ENCODE assay signal across 9 cellular contexts in the genomic region with DNA sequence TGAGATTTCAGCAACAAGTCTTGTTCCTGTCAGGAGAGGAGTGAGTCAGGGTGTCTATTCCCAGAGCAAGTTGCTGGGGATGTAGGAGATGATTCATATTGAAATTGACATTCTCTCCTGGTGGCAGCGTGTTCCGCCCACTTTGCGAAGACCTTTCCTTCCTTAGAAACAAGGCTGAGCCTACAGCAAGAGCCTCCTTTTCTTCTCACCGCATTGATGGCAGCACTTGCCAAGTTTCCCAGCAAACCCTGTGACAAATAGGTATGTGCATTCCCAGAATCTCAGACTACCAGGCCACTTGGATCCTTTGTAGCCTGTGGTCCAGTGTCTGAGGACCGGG.
DNase-seq lines count a peak whose midpoint lies in the region; ATAC-seq and TF ChIP-seq lines count a peak whose summit lies in the region.
"Had no signal": no experiment of that assay in that cellular context is flagged by ENCODE, and none has a peak within 500 bp of the region (broad histone marks: within the 10 kb centered on the region; RNA-seq: fewer than 3 reads in every experiment).

No MANE protein-coding gene starts in this region.

- H3K9me3 ChIP-seq in adrenal gland (replicated peaks in 1 of 3), result no peaks in the 10 kb centered on the region
- H3K9me3 ChIP-seq in hepatocyte (ENCODE audit: low read depth), result no peaks in the 10 kb centered on the region
- H3K9me3 ChIP-seq in skeletal muscle tissue (ENCODE audit: control insufficient read depth in 3 of 3, low read length in 3 of 3), result no peaks in the 10 kb centered on the region

- H2AFZ ChIP-seq in hepatocyte, result no peak overlapping the region

- peak overlapping the region in 1 of 3 donors; percentile 45 for H3K9ac ChIP-seq in skeletal muscle tissue (ENCODE audit: low read depth in 1 of 3, low read length in 3 of 3)

- peak in 1 of 2 donors; percentile 45 for TF ChIP-seq POLR2A in adrenal gland (IDR thresholded peaks at IDR 0.05)

- no peak overlapping the region for H3K4me3 ChIP-seq in adrenal gland
- no peak overlapping the region for H3K4me3 ChIP-seq in hepatocyte
- no peak overlapping the region for H3K4me3 ChIP-seq in skeletal muscle tissue (ENCODE audit: low read length in 3 of 3)

- H3K9me2 ChIP-seq in hepatocyte (replicated peaks; ENCODE audit: insufficient read depth), result no peaks in the 10 kb centered on the region

- DNase-seq in HCEC 1CT (peak; percentile 90), adrenal gland (peak in 6 of 7 donors; percentile 79 to 91 (median 82)), hepatocyte (ENCODE audit: low spot score) (peak; percentile 51), HuH-7 (ENCODE audit: low spot score) (no peak)
- DNase-seq: stimulated activated CD4-positive, alpha-beta T cell treated with anti-CD3 and anti-CD28 coated beads, Interleukin-2, amount 100 ng/mL, for 48 hours had no signal

- H3K4me2 ChIP-seq in hepatocyte, result no peak overlapping the region

- TF ChIP-seq CTCF in adrenal gland (IDR thresholded peaks at IDR 0.05), result no peak
- TF ChIP-seq CTCF in hepatocyte (IDR thresholded peaks at IDR 0.05; ENCODE audit: poor library complexity), result no peak

- no peaks in the 10 kb centered on the region for H3K79me2 ChIP-seq in hepatocyte

- WGBS in adrenal gland, 4 donors, result 39 to 56% (median 44%) methylated on average over 5 of the region's 5 CpGs
- 83% methylated on average over 5 of the region's 5 CpGs for WGBS in hepatocyte (ENCODE audit: low lambda C conversion rate, missing lambda C conversion rate)

- ATAC-seq in GM19395 (IDR thresholded peaks at IDR 0.05; ENCODE audit: unreplicated experiment), result no peak
- no peak for ATAC-seq in HG03457 (IDR thresholded peaks at IDR 0.05; ENCODE audit: unreplicated experiment)
- no peak for ATAC-seq in GM19328 (IDR thresholded peaks at IDR 0.05; ENCODE audit: unreplicated experiment)

- H4K20me1 ChIP-seq in hepatocyte (ENCODE audit: insufficient read depth, poor library complexity, severe bottlenecking), result no peaks in the 10 kb centered on the region

- no peaks in the 10 kb centered on the region for H3K27me3 ChIP-seq in adrenal gland
- no peaks in the 10 kb centered on the region for H3K27me3 ChIP-seq in hepatocyte
- H3K27me3 ChIP-seq in skeletal muscle tissue (ENCODE audit: control insufficient read depth in 3 of 3, insufficient read depth in 3 of 3, low read length in 3 of 3), result no peaks in the 10 kb centered on the region

- H3K36me3 ChIP-seq in adrenal gland (replicated peaks in 1 of 2) (no peaks in the 10 kb centered on the region), hepatocyte (replicated peaks; ENCODE audit: insufficient read depth, low read depth) (no peaks in the 10 kb centered on the region), skeletal muscle tissue (ENCODE audit: control insufficient read depth in 3 of 3, insufficient read depth in 3 of 3, low read length in 3 of 3) (no peaks in the 10 kb centered on the region)

- intact Hi-C loops in adrenal gland (cut with DNase I), result loop anchor here in 1 of 2 donors (5.0 kb wide), 1 partner anchor 79 kb away; a partner anchor contains a TSS

- peaks cover 40 to 76% of the 10 kb centered on the region in 2 donors for H3K4me1 ChIP-seq in adrenal gland (replicated peaks in 1 of 2)
- H3K4me1 ChIP-seq in hepatocyte (ENCODE audit: insufficient read depth), result peaks cover 37% of the 10 kb centered on the region
- peaks cover 54 to 68% (median 60%) of the 10 kb centered on the region in 3 donors for H3K4me1 ChIP-seq in skeletal muscle tissue (ENCODE audit: control insufficient read depth in 3 of 3, insufficient read depth in 3 of 3, low read length in 3 of 3)

- H3K27ac ChIP-seq in adrenal gland (peak overlapping the region; percentile 72 to 96 (median 95)), hepatocyte (peak overlapping the region; percentile 80), skeletal muscle tissue (ENCODE audit: low read depth, low read length) (peak overlapping the region; percentile 77)
